ENCODE assay signal across 1 cellular context in genomic region chr1:3320246-3321152, GRCh38.
TF ChIP-seq lines count a peak whose summit lies in the region.

No MANE protein-coding gene starts in this region.

TF ChIP-seq in HepG2, 621 proteins besides CTCF, POLR2A, EP300 and RAD21 (continued from another document and continues in another):
- TF ChIP-seq KDM5B (CRISPR knock-in tag; IDR thresholded peaks at IDR 0.05; ENCODE audit: borderline replicate concordance) (0 out of 2 replicates have a peak, but pooled peaks have one; percentile 22), DPF2 (CRISPR knock-in tag; IDR thresholded peaks at IDR 0.05; ENCODE audit: borderline replicate concordance, low read depth) (peak; percentile 98), SIX4 (CRISPR knock-in tag; IDR thresholded peaks at IDR 0.05) (no peak), ZNF556 (CRISPR knock-in tag; IDR thresholded peaks at IDR 0.05; ENCODE audit: borderline replicate concordance) (peak; percentile 84; the same call in 1 of the 2 replicates), ELF3 (CRISPR knock-in tag; IDR thresholded peaks at IDR 0.05) (peak; percentile 98), ZNF709 (CRISPR knock-in tag; IDR thresholded peaks at IDR 0.05) (peak; percentile 94), NCOA2 (CRISPR knock-in tag; IDR thresholded peaks at IDR 0.05) (peak; percentile 98), PRDM15 (CRISPR knock-in tag; IDR thresholded peaks at IDR 0.05) (0 out of 2 replicates have a peak, but pooled peaks have one; percentile 18), RNF219 (CRISPR knock-in tag; IDR thresholded peaks at IDR 0.05) (no peak), ZNF883 (CRISPR knock-in tag; IDR thresholded peaks at IDR 0.05; ENCODE audit: not compliant biosample characterization) (peak; percentile 72), ZNF382 (CRISPR knock-in tag; IDR thresholded peaks at IDR 0.05; ENCODE audit: borderline replicate concordance) (no peak), ZBTB3 (CRISPR knock-in tag; IDR thresholded peaks at IDR 0.05; ENCODE audit: borderline replicate concordance, low read depth) (peak; percentile 42; the same call in 1 of the 2 replicates), ZFP36 (IDR thresholded peaks at IDR 0.05; ENCODE audit: borderline replicate concordance, low read depth, low read length, partially characterized antibody) (no peak), REXO4 (CRISPR knock-in tag; IDR thresholded peaks at IDR 0.05; ENCODE audit: borderline replicate concordance) (no peak), KDM1A (CRISPR knock-in tag; IDR thresholded peaks at IDR 0.05) (peak; percentile 93; the same call in 1 of the 2 replicates), ELF4 (CRISPR knock-in tag; IDR thresholded peaks at IDR 0.05; ENCODE audit: borderline replicate concordance) (peak; percentile 83; the same call in 1 of the 2 replicates), CEBPG (CRISPR knock-in tag; IDR thresholded peaks at IDR 0.05) (peak; percentile 39), ZFP90 (CRISPR knock-in tag; IDR thresholded peaks at IDR 0.05; ENCODE audit: borderline replicate concordance) (peak; percentile 82; the same call in 1 of the 2 replicates), ZNF775 (CRISPR knock-in tag; IDR thresholded peaks at IDR 0.05; ENCODE audit: borderline replicate concordance) (0 out of 2 replicates have a peak, but pooled peaks have one; percentile 31), MYNN (CRISPR knock-in tag; IDR thresholded peaks at IDR 0.05; ENCODE audit: low read depth) (no peak), ZBTB10 (CRISPR knock-in tag; IDR thresholded peaks at IDR 0.05; ENCODE audit: borderline replicate concordance) (peak; percentile 86; the same call in 1 of the 2 replicates), KLF11 (CRISPR knock-in tag; IDR thresholded peaks at IDR 0.05) (peak; percentile 85), ZNF558 (CRISPR knock-in tag; IDR thresholded peaks at IDR 0.05; ENCODE audit: borderline replicate concordance) (0 out of 2 replicates have a peak, but pooled peaks have one; percentile 4), SMYD3 (CRISPR knock-in tag; IDR thresholded peaks at IDR 0.05) (peak; percentile 73; the same call in 1 of the 2 replicates), HHEX (CRISPR knock-in tag; IDR thresholded peaks at IDR 0.05) (peak; percentile 71), NFE2 (CRISPR knock-in tag; IDR thresholded peaks at IDR 0.05) (no peak), TCF7 (IDR thresholded peaks at IDR 0.05; ENCODE audit: low read depth) (peak; percentile 98), HMGA1 (CRISPR knock-in tag; conservative IDR thresholded peaks at IDR 0.05) (no peak), WIZ (CRISPR knock-in tag; IDR thresholded peaks at IDR 0.05) (no peak), ZNF256 (CRISPR knock-in tag; conservative IDR thresholded peaks at IDR 0.05) (peak; percentile 66; the same call in 1 of the 2 replicates), KDM3A (CRISPR knock-in tag; IDR thresholded peaks at IDR 0.05; ENCODE audit: low read depth) (peak; percentile 98), KDM4B (CRISPR knock-in tag; IDR thresholded peaks at IDR 0.05) (peak; percentile 93; the same call in 1 of the 2 replicates), ZNF589 (CRISPR knock-in tag; conservative IDR thresholded peaks at IDR 0.05) (no peak), LCORL (IDR thresholded peaks at IDR 0.05) (no peak), LCORL (CRISPR knock-in tag; IDR thresholded peaks at IDR 0.05) (peak; percentile 98), GFI1 (CRISPR knock-in tag; IDR thresholded peaks at IDR 0.05; ENCODE audit: borderline replicate concordance) (peak; percentile 92), ZNF263 (CRISPR knock-in tag; IDR thresholded peaks at IDR 0.05) (peak; percentile 93)
- TF ChIP-seq, protein P1, sequence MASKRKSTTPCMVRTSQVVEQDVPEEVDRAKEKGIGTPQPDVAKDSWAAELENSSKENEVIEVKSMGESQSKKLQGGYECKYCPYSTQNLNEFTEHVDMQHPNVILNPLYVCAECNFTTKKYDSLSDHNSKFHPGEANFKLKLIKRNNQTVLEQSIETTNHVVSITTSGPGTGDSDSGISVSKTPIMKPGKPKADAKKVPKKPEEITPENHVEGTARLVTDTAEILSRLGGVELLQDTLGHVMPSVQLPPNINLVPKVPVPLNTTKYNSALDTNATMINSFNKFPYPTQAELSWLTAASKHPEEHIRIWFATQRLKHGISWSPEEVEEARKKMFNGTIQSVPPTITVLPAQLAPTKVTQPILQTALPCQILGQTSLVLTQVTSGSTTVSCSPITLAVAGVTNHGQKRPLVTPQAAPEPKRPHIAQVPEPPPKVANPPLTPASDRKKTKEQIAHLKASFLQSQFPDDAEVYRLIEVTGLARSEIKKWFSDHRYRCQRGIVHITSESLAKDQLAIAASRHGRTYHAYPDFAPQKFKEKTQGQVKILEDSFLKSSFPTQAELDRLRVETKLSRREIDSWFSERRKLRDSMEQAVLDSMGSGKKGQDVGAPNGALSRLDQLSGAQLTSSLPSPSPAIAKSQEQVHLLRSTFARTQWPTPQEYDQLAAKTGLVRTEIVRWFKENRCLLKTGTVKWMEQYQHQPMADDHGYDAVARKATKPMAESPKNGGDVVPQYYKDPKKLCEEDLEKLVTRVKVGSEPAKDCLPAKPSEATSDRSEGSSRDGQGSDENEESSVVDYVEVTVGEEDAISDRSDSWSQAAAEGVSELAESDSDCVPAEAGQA (IDR thresholded peaks at IDR 0.05; ENCODE audit: low read depth): peak; percentile 55; the same call in 1 of the 2 replicates
- TF ChIP-seq, protein P1 (CRISPR knock-in tag; IDR thresholded peaks at IDR 0.05; ENCODE audit: borderline replicate concordance): no peak; the same call in 1 of the 2 replicates
- TF ChIP-seq, protein P2, sequence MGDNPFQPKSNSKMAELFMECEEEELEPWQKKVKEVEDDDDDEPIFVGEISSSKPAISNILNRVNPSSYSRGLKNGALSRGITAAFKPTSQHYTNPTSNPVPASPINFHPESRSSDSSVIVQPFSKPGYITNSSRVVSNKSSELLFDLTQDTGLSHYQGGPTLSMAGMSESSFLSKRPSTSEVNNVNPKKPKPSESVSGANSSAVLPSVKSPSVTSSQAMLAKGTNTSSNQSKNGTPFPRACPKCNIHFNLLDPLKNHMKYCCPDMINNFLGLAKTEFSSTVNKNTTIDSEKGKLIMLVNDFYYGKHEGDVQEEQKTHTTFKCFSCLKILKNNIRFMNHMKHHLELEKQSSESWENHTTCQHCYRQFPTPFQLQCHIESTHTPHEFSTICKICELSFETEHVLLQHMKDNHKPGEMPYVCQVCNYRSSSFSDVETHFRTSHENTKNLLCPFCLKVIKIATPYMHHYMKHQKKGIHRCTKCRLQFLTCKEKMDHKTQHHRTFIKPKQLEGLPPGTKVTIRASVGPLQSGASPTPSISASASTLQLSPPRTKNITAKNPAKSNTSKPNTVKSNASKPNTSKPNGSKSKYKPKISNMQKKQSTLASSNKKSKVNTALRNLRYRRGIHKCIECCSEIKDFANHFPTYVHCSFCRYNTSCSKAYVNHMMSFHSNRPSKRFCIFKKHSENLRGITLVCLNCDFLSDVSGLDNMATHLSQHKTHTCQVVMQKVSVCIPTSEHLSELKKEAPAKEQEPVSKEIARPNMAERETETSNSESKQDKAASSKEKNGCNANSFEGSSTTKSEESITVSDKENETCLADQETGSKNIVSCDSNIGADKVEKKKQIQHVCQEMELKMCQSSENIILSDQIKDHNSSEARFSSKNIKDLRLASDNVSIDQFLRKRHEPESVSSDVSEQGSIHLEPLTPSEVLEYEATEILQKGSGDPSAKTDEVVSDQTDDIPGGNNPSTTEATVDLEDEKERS (CRISPR knock-in tag; IDR thresholded peaks at IDR 0.05): peak; percentile 68; the same call in 1 of the 2 replicates
- TF ChIP-seq, protein P3, sequence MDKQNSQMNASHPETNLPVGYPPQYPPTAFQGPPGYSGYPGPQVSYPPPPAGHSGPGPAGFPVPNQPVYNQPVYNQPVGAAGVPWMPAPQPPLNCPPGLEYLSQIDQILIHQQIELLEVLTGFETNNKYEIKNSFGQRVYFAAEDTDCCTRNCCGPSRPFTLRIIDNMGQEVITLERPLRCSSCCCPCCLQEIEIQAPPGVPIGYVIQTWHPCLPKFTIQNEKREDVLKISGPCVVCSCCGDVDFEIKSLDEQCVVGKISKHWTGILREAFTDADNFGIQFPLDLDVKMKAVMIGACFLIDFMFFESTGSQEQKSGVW (CRISPR knock-in tag; IDR thresholded peaks at IDR 0.05; ENCODE audit: borderline replicate concordance): no peak
- TF ChIP-seq, protein P4, sequence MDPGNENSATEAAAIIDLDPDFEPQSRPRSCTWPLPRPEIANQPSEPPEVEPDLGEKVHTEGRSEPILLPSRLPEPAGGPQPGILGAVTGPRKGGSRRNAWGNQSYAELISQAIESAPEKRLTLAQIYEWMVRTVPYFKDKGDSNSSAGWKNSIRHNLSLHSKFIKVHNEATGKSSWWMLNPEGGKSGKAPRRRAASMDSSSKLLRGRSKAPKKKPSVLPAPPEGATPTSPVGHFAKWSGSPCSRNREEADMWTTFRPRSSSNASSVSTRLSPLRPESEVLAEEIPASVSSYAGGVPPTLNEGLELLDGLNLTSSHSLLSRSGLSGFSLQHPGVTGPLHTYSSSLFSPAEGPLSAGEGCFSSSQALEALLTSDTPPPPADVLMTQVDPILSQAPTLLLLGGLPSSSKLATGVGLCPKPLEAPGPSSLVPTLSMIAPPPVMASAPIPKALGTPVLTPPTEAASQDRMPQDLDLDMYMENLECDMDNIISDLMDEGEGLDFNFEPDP (CRISPR knock-in tag; conservative IDR thresholded peaks at IDR 0.05): no peak
